In the genomic region with DNA sequence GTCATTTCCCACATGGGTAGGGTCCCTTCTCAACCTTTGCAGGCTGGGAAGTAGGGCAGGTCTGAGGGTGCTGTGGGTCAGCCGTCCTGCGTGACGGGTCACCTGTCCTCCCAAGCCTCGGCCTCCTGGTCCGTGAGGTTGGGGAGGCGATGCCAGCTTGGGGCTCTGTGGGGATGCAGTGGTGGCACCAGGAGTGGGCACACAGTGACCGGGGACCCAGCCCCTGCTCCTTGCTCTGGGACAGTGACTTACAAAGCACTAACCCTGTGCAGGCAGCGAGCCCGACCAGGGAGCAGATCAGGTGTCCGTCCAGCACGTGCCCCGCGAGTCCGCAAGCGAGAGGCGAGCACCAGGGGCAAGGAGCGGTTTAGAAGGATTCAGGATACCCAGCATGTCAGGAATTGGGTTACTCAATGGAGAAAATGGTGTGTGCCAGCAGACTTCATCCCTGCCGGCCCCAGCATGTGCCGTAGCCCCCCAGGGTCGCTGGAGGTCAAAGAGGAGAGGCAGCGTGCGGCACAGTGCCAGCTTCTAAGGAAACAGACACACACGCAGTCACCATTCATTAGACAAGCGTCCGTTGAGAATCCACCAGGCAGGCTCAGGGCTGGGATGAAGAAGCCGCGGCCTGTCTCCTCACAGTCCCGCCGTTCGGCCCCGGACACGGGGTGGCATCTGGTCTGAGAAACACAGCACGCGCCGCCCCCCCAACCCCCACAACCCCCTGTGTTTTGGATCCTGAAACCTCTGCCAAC, we compare ENCODE assay signal across 18 cellular contexts. TPM values are rescaled to one million over a fixed set of nuclear protein-coding genes. Genes with fewer than 3 reads are reported as not detected.
DNase-seq lines count a peak whose midpoint lies in the region; ATAC-seq and TF ChIP-seq lines count a peak whose summit lies in the region.
"Had no signal": no experiment of that assay in that cellular context is flagged by ENCODE, and none has a peak within 500 bp of the region (broad histone marks: within the 10 kb centered on the region; RNA-seq: fewer than 3 reads in every experiment).

No MANE protein-coding gene starts in this region.

- H3K36me3 ChIP-seq in PC-9 (ENCODE audit: low read depth) (no peaks in the 10 kb centered on the region), esophagus muscularis mucosa (no peaks in the 10 kb centered on the region), rectal smooth muscle tissue (ENCODE audit: control insufficient read depth, insufficient read depth, low read length) (no peaks in the 10 kb centered on the region)
- H3K36me3 ChIP-seq: colonic mucosa, transverse colon had no signal

- H3K4me2 ChIP-seq in PC-9: peak overlapping the region; percentile 100

- H3K4me1 Mint-ChIP-seq in MCF 10A (ENCODE audit: insufficient read depth, unreplicated experiment): no peaks in the 10 kb centered on the region

- peaks cover 14% of the 10 kb centered on the region for H3K79me2 ChIP-seq in PC-9 (ENCODE audit: low read depth)

- no peak for TF ChIP-seq POLR2A in esophagus muscularis mucosa (IDR thresholded peaks at IDR 0.05; ENCODE audit: low read depth)

- H3K4me3 Mint-ChIP-seq in MCF 10A (ENCODE audit: unreplicated experiment): no peak overlapping the region

- H3K9me3 Mint-ChIP-seq in MCF 10A (ENCODE audit: unreplicated experiment): no peaks in the 10 kb centered on the region
- H3K9me3 Mint-ChIP-seq: CD4-positive, CD25-positive, alpha-beta regulatory T cell had no signal

- H3K4me3 ChIP-seq in PC-9: peak overlapping the region; percentile 91
- no peak overlapping the region for H3K4me3 ChIP-seq in esophagus muscularis mucosa
- H3K4me3 ChIP-seq in rectal smooth muscle tissue (ENCODE audit: low read length): no peak overlapping the region
- H3K4me3 ChIP-seq: colonic mucosa, transverse colon had no signal

- no peak for TF ChIP-seq EP300 in esophagus muscularis mucosa (IDR thresholded peaks at IDR 0.05)

- H3K9me2 ChIP-seq in PC-9 (ENCODE audit: insufficient read depth): no peaks in the 10 kb centered on the region

- peaks cover 4% of the 10 kb centered on the region; the same call in 1 of the 2 replicates for H3F3A ChIP-seq in PC-9 (ENCODE audit: insufficient read depth, low read depth)

- peak overlapping the region; percentile 98 for H2AFZ ChIP-seq in PC-9

- intact Hi-C loops in PC-9 (cut with micrococcal nuclease; ENCODE audit: unreplicated experiment) (no loop called here), esophagus muscularis mucosa (cut with DNase I) (no loop called here), MCF 10A (cut with micrococcal nuclease) (no loop called here)

- no peaks in the 10 kb centered on the region for H4K20me1 ChIP-seq in PC-9 (ENCODE audit: insufficient read depth)

- WGBS in esophagus muscularis mucosa: 80% methylated on average over 26 of the region's 35 CpGs

- H3K27ac ChIP-seq in PC-9: no peak overlapping the region
- H3K27ac ChIP-seq in esophagus muscularis mucosa (replicated peaks in 1 of 4): no peak overlapping the region
- H3K27ac ChIP-seq in rectal smooth muscle tissue (ENCODE audit: low read depth, low read length): peak overlapping the region; percentile 33
- H3K27ac ChIP-seq: colonic mucosa had no signal

- no peak for TF ChIP-seq CTCF in PC-9 (conservative IDR thresholded peaks at IDR 0.05)
- no peak for TF ChIP-seq CTCF in esophagus muscularis mucosa (IDR thresholded peaks at IDR 0.05)
- TF ChIP-seq CTCF in MCF 10A (IDR thresholded peaks at IDR 0.05; ENCODE audit: unreplicated experiment): no peak

- H3K9ac ChIP-seq in rectal smooth muscle tissue (ENCODE audit: low read length): no peak overlapping the region

- H3K27me3 ChIP-seq in PC-9 (ENCODE audit: insufficient read depth, low read depth) (no peaks in the 10 kb centered on the region), esophagus muscularis mucosa (no peaks in the 10 kb centered on the region), rectal smooth muscle tissue (ENCODE audit: control insufficient read depth, insufficient read depth, low read length) (no peaks in the 10 kb centered on the region)
- H3K27me3 ChIP-seq: colonic mucosa, transverse colon had no signal

- no peaks in the 10 kb centered on the region for H3K27me3 Mint-ChIP-seq in MCF 10A (ENCODE audit: insufficient read depth, unreplicated experiment)

- no TSS peak for BruUV-seq in PC-9 (replicated peaks; lab: Mats Ljungman, UMichigan)
- no TSS peak for BruUV-seq in MCF 10A (replicated peaks; lab: Mats Ljungman, UMichigan)

- DNase-seq in NCI-H2029 (lab: John Stamatoyannopoulos, UW): peak; percentile 27
- no peak for DNase-seq in NCI-H2029 treated with DMSO at 0.1 percent for 48 hours (lab: John Stamatoyannopoulos, UW)
- DNase-seq in PC-9: no peak
- DNase-seq in esophagus muscularis mucosa (ENCODE audit: extremely low spot score): peak; percentile 85
- DNase-seq in KG1 (lab: John Stamatoyannopoulos, UW): no peak
- no peak for DNase-seq in MCF 10A (ENCODE audit: unreplicated experiment)
- DNase-seq: activated gamma-delta T cell; CD4-positive, CD25-positive, alpha-beta regulatory T cell; colonic mucosa; MV-4-11; NCI-H226; transverse colon had no signal

- peaks cover 21% of the 10 kb centered on the region for H3K4me1 ChIP-seq in PC-9 (replicated peaks; ENCODE audit: insufficient read depth)
- H3K4me1 ChIP-seq in esophagus muscularis mucosa: peaks cover 0 to 13% (median 0%) of the 10 kb centered on the region in 4 donors
- H3K4me1 ChIP-seq in rectal smooth muscle tissue (ENCODE audit: control insufficient read depth, insufficient read depth, low read length): no peaks in the 10 kb centered on the region
- H3K4me1 ChIP-seq: colonic mucosa, transverse colon had no signal

- no peak overlapping the region for H3K27ac Mint-ChIP-seq in MCF 10A (ENCODE audit: low read depth, unreplicated experiment)

- POLR2A ChIA-PET in PC-9 (lab: Charles Lee; ENCODE audit: unreplicated experiment) (no interaction called here), MCF 10A (lab: Yijun Ruan, JAX) (no interaction called here)

- no peak for ATAC-seq in HG03280 (IDR thresholded peaks at IDR 0.05; ENCODE audit: unreplicated experiment)

- no peaks in the 10 kb centered on the region for H3K9me3 ChIP-seq in PC-9 (ENCODE audit: insufficient read depth, low read depth)
- H3K9me3 ChIP-seq in esophagus muscularis mucosa: no peaks in the 10 kb centered on the region
- H3K9me3 ChIP-seq: colonic mucosa, transverse colon had no signal

- no peaks in the 10 kb centered on the region for H3K36me3 Mint-ChIP-seq in MCF 10A (ENCODE audit: insufficient read depth, unreplicated experiment)
- H3K36me3 Mint-ChIP-seq: CD4-positive, CD25-positive, alpha-beta regulatory T cell had no signal

- CTCF ChIA-PET in PC-9 (lab: Charles Lee): no interaction called here
- CTCF ChIA-PET in MCF 10A (lab: Yijun Ruan, JAX): no interaction called here

RNA-seq across cellular contexts. Expression of a gene that starts 11.6 kb away (rescaled TPM):
- total RNA-seq in PC-9 (2021) (2.4 and 4.6 TPM in 2 replicates), esophagus muscularis mucosa (10 to 100 TPM in 1 of 4 donors, 1 to 10 TPM in 3; 2.1 to 19.1 (median 6.6) TPM), MCF 10A (2022) (not detected in 2 replicates)
- total RNA-seq: astrocyte; CD4-positive, CD25-positive, alpha-beta regulatory T cell; Daoy; H4 had no signal

RNA-seq across cellular contexts. Expression of a gene that starts 31.5 kb away (rescaled TPM):
- total RNA-seq in PC-9 (2021) (1,333 and 1,707 TPM in 2 replicates), esophagus muscularis mucosa (1,000 to 10,000 TPM in 3 of 4 donors, 100 to 1,000 TPM in 1; 950 to 4,390 (median 2,121) TPM), MCF 10A (2022) (1,765 and 1,834 TPM in 2 replicates)

RNA-seq across cellular contexts. Expression of a gene that starts 48.4 kb away (rescaled TPM):
- total RNA-seq in PC-9 (2021) (28.4 and 31.0 TPM in 2 replicates), esophagus muscularis mucosa (10 to 100 TPM; 30.2 to 36.5 (median 34.5) TPM), MCF 10A (2022) (43.2 and 48.3 TPM in 2 replicates)

RNA-seq across cellular contexts. Expression of a gene that starts 51.5 kb away (rescaled TPM):
- total RNA-seq in PC-9 (2021): not detected in 2 replicates
- not detected for total RNA-seq in esophagus muscularis mucosa
- not detected in 2 replicates for total RNA-seq in MCF 10A (2022)
- total RNA-seq: astrocyte; CD4-positive, CD25-positive, alpha-beta regulatory T cell; colonic mucosa; epithelial cell of proximal tubule; H4; transverse colon had no signal

Comparison
In these comparisons a context has a peak if more than half of its experiments do, and no peak if none do; other contexts are left out.
1. DNase-seq: peak in NCI-H2029 (single experiment) and esophagus muscularis mucosa (single experiment); none in NCI-H2029 treated with DMSO at 0.1 percent for 48 hours (single experiment), PC-9 (0 of 2), KG1 (single experiment) and MCF 10A (single experiment).